Comparison of ENCODE assay signal across 17 cellular contexts in genomic region chr2:108633379-108633778, GRCh38.
DNase-seq lines count a peak whose midpoint lies in the region; ATAC-seq, FAIRE-seq and TF ChIP-seq lines count a peak whose summit lies in the region.
"Had no signal": no experiment of that assay in that cellular context is flagged by ENCODE, and none has a peak within 500 bp of the region (broad histone marks: within the 10 kb centered on the region; RNA-seq: fewer than 3 reads in every experiment).

No MANE protein-coding gene starts in this region.

- H3K4me3 ChIP-seq in HepG2 (replicated peaks in 1 of 3; ENCODE audit: insufficient read depth in 1 of 3, low read depth in 2 of 3, low read length in 3 of 3) (no peak overlapping the region), right lobe of liver (no peak overlapping the region), Panc1 (ENCODE audit: low read depth in 2 of 2, low read length in 2 of 2) (no peak overlapping the region)
- H3K4me3 ChIP-seq: breast epithelium had no signal

- BruUV-seq in HepG2 (replicated peaks; lab: Mats Ljungman, UMichigan), result no TSS peak
- no TSS peak for BruUV-seq in Panc1 (replicated peaks; lab: Mats Ljungman, UMichigan)

- DNase-seq in HepG2 (ENCODE audit: low spot score) (no peak), right lobe of liver (no peak), Panc1 (ENCODE audit: low read depth, low spot score) (no peak), nephron progenitor cell (no peak)
- DNase-seq: activated CD4-positive, alpha-beta T cell treated with anti-CD3 and anti-CD28 coated beads for 36 hours; AML-193; effector CD8-positive, alpha-beta T cell; left ventricle myocardium superior; naive B cell; Right ventricle myocardium superior; stimulated activated CD4-positive, alpha-beta T cell treated with anti-CD3 and anti-CD28 coated beads, Interleukin-15, amount 100 ng/mL, for 24 hours had no signal

- H3K9me3 ChIP-seq in HepG2 (ENCODE audit: low read length), result no peaks in the 10 kb centered on the region
- H3K9me3 ChIP-seq in right lobe of liver, result no peaks in the 10 kb centered on the region
- H3K9me3 ChIP-seq in Panc1 (ENCODE audit: control insufficient read depth, insufficient read depth, low read depth, low read length), result no peaks in the 10 kb centered on the region
- H3K9me3 ChIP-seq: breast epithelium had no signal

- no peak for ATAC-seq in HepG2
- no peak for ATAC-seq in right lobe of liver
- no peak for ATAC-seq in Panc1
- ATAC-seq in GM18868 (IDR thresholded peaks at IDR 0.05; ENCODE audit: unreplicated experiment), result no peak
- no peak for ATAC-seq in GM18505 (IDR thresholded peaks at IDR 0.05; ENCODE audit: unreplicated experiment)
- ATAC-seq in GM18870 (IDR thresholded peaks at IDR 0.05; ENCODE audit: unreplicated experiment), result no peak
- ATAC-seq: activated CD4-positive, alpha-beta T cell treated with anti-CD3 and anti-CD28 coated beads for 36 hours; left ventricle myocardium superior had no signal

- H3K27me3 ChIP-seq in HepG2 (ENCODE audit: control insufficient read depth in 1 of 2, insufficient read depth in 2 of 2, low read length in 2 of 2) (no peaks in the 10 kb centered on the region), right lobe of liver (no peaks in the 10 kb centered on the region), Panc1 (ENCODE audit: control insufficient read depth, insufficient read depth, low read length) (no peaks in the 10 kb centered on the region), layer of hippocampus (ENCODE audit: control insufficient read depth, insufficient read depth, low read length) (no peaks in the 10 kb centered on the region)
- H3K27me3 ChIP-seq: breast epithelium had no signal

- H3K4me1 Mint-ChIP-seq in nephron progenitor cell, result peaks cover 86% of the 10 kb centered on the region

- no peak overlapping the region for H3K27ac Mint-ChIP-seq in nephron progenitor cell
- H3K27ac Mint-ChIP-seq: activated CD4-positive, alpha-beta T cell treated with anti-CD3 and anti-CD28 coated beads for 36 hours; activated naive CD8-positive, alpha-beta T cell had no signal

- no peaks in the 10 kb centered on the region for H3K9me3 Mint-ChIP-seq in nephron progenitor cell
- H3K9me3 Mint-ChIP-seq: naive B cell had no signal

- no peak for TF ChIP-seq CTCF in HepG2 (CRISPR knock-in tag; IDR thresholded peaks at IDR 0.05)
- no peak for TF ChIP-seq CTCF in right lobe of liver (IDR thresholded peaks at IDR 0.05)
- TF ChIP-seq CTCF in Panc1 (IDR thresholded peaks at IDR 0.05), result no peak
- TF ChIP-seq CTCF in nephron progenitor cell (IDR thresholded peaks at IDR 0.05), result no peak

- H3K36me3 ChIP-seq in HepG2 (replicated peaks in 1 of 2; ENCODE audit: control insufficient read depth in 1 of 2, insufficient read depth in 2 of 2, low read length in 2 of 2) (no peaks in the 10 kb centered on the region), right lobe of liver (no peaks in the 10 kb centered on the region), Panc1 (ENCODE audit: control insufficient read depth, insufficient read depth, low read length) (no peaks in the 10 kb centered on the region)
- H3K36me3 ChIP-seq: breast epithelium had no signal

- TF ChIP-seq EP300 in HepG2 (IDR thresholded peaks at IDR 0.05; ENCODE audit: low read depth in 2 of 2, low read length in 2 of 2) (no peak), HepG2 (CRISPR knock-in tag; IDR thresholded peaks at IDR 0.05; ENCODE audit: borderline replicate concordance) (no peak)

- H3K27ac ChIP-seq in HepG2 (ENCODE audit: extremely low read length, insufficient read depth, low read length) (no peak overlapping the region), right lobe of liver (no peak overlapping the region), Panc1 (ENCODE audit: low read length) (peak overlapping the region; percentile 81), layer of hippocampus (ENCODE audit: low read depth, low read length) (peak overlapping the region; percentile 4)
- H3K27ac ChIP-seq: breast epithelium had no signal

- no peak overlapping the region for H3K4me2 ChIP-seq in HepG2 (ENCODE audit: low read depth, low read length)

- POLR2A ChIA-PET in HepG2 (lab: Yijun Ruan, JAX) (no interaction called here), Panc1 (lab: Charles Lee) (interaction anchor here (1.0 kb wide), 1 partner anchor 12 kb away, joined by 4 read pairs; no protein-coding TSS in a partner anchor)

- peaks cover 20% of the 10 kb centered on the region for H4K20me1 ChIP-seq in HepG2 (ENCODE audit: insufficient read depth, low read length)

- in situ Hi-C loops in HepG2 (cut with HindIII; ENCODE audit: extremely low pct_ligation_motif_present, low pct_unique_long_range_greater_than_20kb), result no loop called here
- in situ Hi-C loops in Panc1 (cut with HindIII; ENCODE audit: low pct_unique_long_range_greater_than_20kb, low sequenced_read_pairs), result no loop called here

- WGBS in HepG2 (ENCODE audit: low lambda C conversion rate), result 98% methylated on average over 3 of the region's 3 CpGs
- 82% methylated on average over 3 of the region's 3 CpGs for WGBS in right lobe of liver (ENCODE audit: insufficient coverage, low coverage, low lambda C conversion rate, missing lambda C conversion rate)

- no peak overlapping the region for H3K9ac ChIP-seq in HepG2 (ENCODE audit: insufficient read depth, low read depth, low read length)

- FAIRE-seq in HepG2 (lab: Jason Lieb, UNC), result no peak

- no peak for TF ChIP-seq POLR2A in HepG2 (IDR thresholded peaks at IDR 0.05; ENCODE audit: insufficient read depth in 1 of 2, low read depth in 2 of 2, low read length in 2 of 2)
- TF ChIP-seq POLR2A in right lobe of liver (IDR thresholded peaks at IDR 0.05), result no peak
- no peak for TF ChIP-seq POLR2A in GM18505 (IDR thresholded peaks at IDR 0.05; ENCODE audit: borderline replicate concordance, extremely low read depth, insufficient read depth, insufficient read length)

- no peak overlapping the region for H3K4me3 Mint-ChIP-seq in nephron progenitor cell
- H3K4me3 Mint-ChIP-seq: activated CD4-positive, alpha-beta T cell treated with anti-CD3 and anti-CD28 coated beads for 36 hours; activated naive CD8-positive, alpha-beta T cell had no signal

- peaks cover 41% of the 10 kb centered on the region for H3K79me2 ChIP-seq in HepG2 (ENCODE audit: insufficient read depth, low read length)

- H3K4me1 ChIP-seq in HepG2 (ENCODE audit: insufficient read depth, low read length) (peaks cover 47% of the 10 kb centered on the region), right lobe of liver (peaks cover 0 to 18% (median 7%) of the 10 kb centered on the region in 4 donors), Panc1 (ENCODE audit: control insufficient read depth, insufficient read depth, low read length) (peaks cover 68% of the 10 kb centered on the region)

- H3K36me3 Mint-ChIP-seq in nephron progenitor cell (ENCODE audit: low read depth), result peaks cover 4% of the 10 kb centered on the region
- H3K36me3 Mint-ChIP-seq: activated naive CD8-positive, alpha-beta T cell; naive B cell had no signal

- TF ChIP-seq RAD21 in HepG2 (CRISPR knock-in tag; IDR thresholded peaks at IDR 0.05), result no peak

- no peak overlapping the region for H2AFZ ChIP-seq in HepG2 (ENCODE audit: low read length)

- CTCF ChIA-PET in HepG2 (lab: Yijun Ruan, JAX; ENCODE audit: low intra/inter-chr PET ratio, low total read pairs), result no interaction called here
- CTCF ChIA-PET in Panc1 (lab: Charles Lee), result interaction anchor here (0.8 kb wide), 1 partner anchor 15 kb away, joined by 5 read pairs; no protein-coding TSS in a partner anchor

- peaks cover 4% of the 10 kb centered on the region for H3K27me3 Mint-ChIP-seq in nephron progenitor cell (ENCODE audit: low read depth, poor library complexity)
- H3K27me3 Mint-ChIP-seq: activated CD4-positive, alpha-beta T cell treated with anti-CD3 and anti-CD28 coated beads for 36 hours; activated naive CD8-positive, alpha-beta T cell had no signal

- intact Hi-C loops in HepG2 (cut with micrococcal nuclease; ENCODE audit: unreplicated experiment), result no loop called here
- intact Hi-C loops in right lobe of liver (cut with DNase I), result no loop called here
- intact Hi-C loops in Panc1 (cut with micrococcal nuclease; ENCODE audit: unreplicated experiment), result no loop called here

TF ChIP-seq in HepG2, 621 proteins besides CTCF, POLR2A, EP300 and RAD21:
- TF ChIP-seq MEIS1 (CRISPR knock-in tag; IDR thresholded peaks at IDR 0.05; ENCODE audit: borderline replicate concordance) (no peak), LCORL (IDR thresholded peaks at IDR 0.05) (peak; percentile 81), LCORL (CRISPR knock-in tag; IDR thresholded peaks at IDR 0.05) (no peak)

Comparison
In these comparisons a context has a peak if more than half of its experiments do, and no peak if none do; other contexts are left out.
1. H3K27ac ChIP-seq: peak in Panc1 (single experiment) and layer of hippocampus (single experiment); none in HepG2 (single experiment) and right lobe of liver (0 of 3).